In the genomic region with DNA sequence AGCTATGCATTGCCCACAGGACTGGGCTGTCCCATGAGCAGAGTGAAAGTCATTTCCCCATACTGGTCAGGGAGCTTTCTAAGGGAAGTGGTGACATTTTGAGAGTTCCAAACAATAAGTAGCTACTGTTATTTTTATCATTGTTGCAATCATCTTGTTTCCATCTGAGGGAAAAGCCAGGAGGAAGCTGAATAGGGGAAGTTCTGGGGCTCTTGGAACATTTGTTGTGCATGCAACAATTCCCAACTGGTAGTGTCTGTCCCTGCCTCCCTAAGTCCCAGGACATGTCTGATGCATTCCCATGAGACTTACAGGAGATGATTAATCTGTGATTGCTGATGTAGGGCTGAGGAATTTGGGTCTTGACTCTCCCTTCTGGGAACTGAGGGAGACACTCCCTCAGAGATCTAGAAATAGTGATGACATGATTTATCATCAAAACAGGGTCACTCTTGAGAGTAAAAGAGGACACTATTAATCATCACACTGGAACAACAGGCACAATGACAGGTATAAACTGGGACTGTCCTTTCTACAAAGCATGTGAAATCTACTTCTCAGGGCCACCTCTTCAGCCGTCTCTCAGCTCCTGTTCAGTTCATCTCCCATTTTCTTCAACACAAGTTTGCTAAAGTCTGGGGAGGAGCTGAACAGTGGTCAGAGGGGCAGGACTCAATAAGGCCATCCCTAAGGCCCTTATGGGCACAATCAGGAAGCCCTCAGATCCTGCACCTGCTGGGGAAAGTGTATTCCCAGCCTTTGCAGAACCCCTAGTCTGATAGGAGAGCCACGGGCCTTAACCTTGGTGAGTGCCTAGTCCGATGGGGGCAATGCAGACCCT, we compare ENCODE assay signal across 17 cellular contexts. TPM values are rescaled to one million over a fixed set of nuclear protein-coding genes. Genes with fewer than 3 reads are reported as not detected.
DNase-seq lines count a peak whose midpoint lies in the region; ATAC-seq and TF ChIP-seq lines count a peak whose summit lies in the region.
"Had no signal": no experiment of that assay in that cellular context is flagged by ENCODE, and none has a peak within 500 bp of the region (broad histone marks: within the 10 kb centered on the region; RNA-seq: fewer than 3 reads in every experiment).

No MANE protein-coding gene starts in this region.

- peak overlapping the region in 6 of 11 experiments; percentile 3 to 82 (median 55); a peak in 11 of 22 replicates for H3K27ac ChIP-seq in BLaER1 treated with 17β-estradiol and CSF1 and Interleukin-3, amounts not matched to agents 10 nM and 100 nM
- H3K27ac ChIP-seq in naive thymus-derived CD4-positive, alpha-beta T cell (ENCODE audit: low read depth, low read length) = no peak overlapping the region
- H3K27ac ChIP-seq in spleen = no peak overlapping the region
- no peak overlapping the region for H3K27ac ChIP-seq in adrenal gland
- H3K27ac ChIP-seq: ascending aorta, SJCRH30 had no signal

- H3K9me3 ChIP-seq in BLaER1 treated with 17β-estradiol and CSF1 and Interleukin-3, amounts not matched to agents 10 nM and 100 nM (replicated peaks in 1 of 11) = peaks cover 0 to 19% (median 0%) of the 10 kb centered on the region in 11 experiments; a peak in 6 of 22 replicates
- no peaks in the 10 kb centered on the region for H3K9me3 ChIP-seq in naive thymus-derived CD4-positive, alpha-beta T cell (ENCODE audit: control insufficient read depth in 2 of 3, low read length in 3 of 3)
- H3K9me3 ChIP-seq in spleen (peaks cover 0 to 8% (median 0%) of the 10 kb centered on the region in 8 donors), adrenal gland (replicated peaks in 1 of 3) (no peaks in the 10 kb centered on the region)
- H3K9me3 ChIP-seq: ascending aorta, mucosa of descending colon, SJCRH30, upper lobe of left lung had no signal

- H3K36me3 Mint-ChIP-seq in naive thymus-derived CD4-positive, alpha-beta T cell = no peaks in the 10 kb centered on the region
- H3K36me3 Mint-ChIP-seq: CD4-positive, CD25-positive, alpha-beta regulatory T cell had no signal

- no peak for TF ChIP-seq CTCF in spleen (IDR thresholded peaks at IDR 0.05 in 8 of 11, conservative IDR thresholded peaks at IDR 0.05 in 3 of 11)
- TF ChIP-seq CTCF in adrenal gland (IDR thresholded peaks at IDR 0.05) = no peak

- no peak overlapping the region for H3K4me3 Mint-ChIP-seq in naive thymus-derived CD4-positive, alpha-beta T cell
- H3K4me3 Mint-ChIP-seq: activated CD8-positive, alpha-beta T cell treated with anti-CD3 and anti-CD28 coated beads, Interleukin-2, amount 10 ng/mL, durations not matched to agents 7 days and 5 days; CD4-positive, CD25-positive, alpha-beta regulatory T cell had no signal

- POLR2A ChIA-PET in naive thymus-derived CD4-positive, alpha-beta T cell (lab: Charles Lee) = no interaction called here

- H3K4me3 ChIP-seq in BLaER1 treated with 17β-estradiol and CSF1 and Interleukin-3, amounts not matched to agents 10 nM and 100 nM = no peak overlapping the region
- H3K4me3 ChIP-seq in naive thymus-derived CD4-positive, alpha-beta T cell (ENCODE audit: low read length) = no peak overlapping the region
- no peak overlapping the region for H3K4me3 ChIP-seq in spleen
- H3K4me3 ChIP-seq in adrenal gland = no peak overlapping the region
- H3K4me3 ChIP-seq: ascending aorta, mucosa of descending colon, SJCRH30, upper lobe of left lung had no signal

- peak overlapping the region in 8 of 11 experiments; percentile 2 to 84 (median 79); a peak in 14 of 22 replicates for H3K4me2 ChIP-seq in BLaER1 treated with 17β-estradiol and CSF1 and Interleukin-3, amounts not matched to agents 10 nM and 100 nM

- 62 to 88% (median 86%) methylated on average over 3 of the region's 3 CpGs for WGBS in spleen, 5 donors
- 40 to 72% (median 66%) methylated on average over 3 of the region's 3 CpGs for WGBS in adrenal gland, 4 donors

- no peak overlapping the region for H3K27ac Mint-ChIP-seq in naive thymus-derived CD4-positive, alpha-beta T cell
- H3K27ac Mint-ChIP-seq: activated CD8-positive, alpha-beta T cell treated with anti-CD3 and anti-CD28 coated beads, Interleukin-2, amount 10 ng/mL, durations not matched to agents 7 days and 5 days; CD4-positive, CD25-positive, alpha-beta regulatory T cell had no signal

- no peaks in the 10 kb centered on the region for H3K36me3 ChIP-seq in BLaER1 treated with 17β-estradiol and CSF1 and Interleukin-3, amounts not matched to agents 10 nM and 100 nM
- H3K36me3 ChIP-seq in naive thymus-derived CD4-positive, alpha-beta T cell (ENCODE audit: control insufficient read depth in 2 of 3, insufficient read depth in 3 of 3, low read length in 3 of 3) = no peaks in the 10 kb centered on the region
- H3K36me3 ChIP-seq in spleen (no peaks in the 10 kb centered on the region), adrenal gland (replicated peaks in 1 of 2) (no peaks in the 10 kb centered on the region)
- H3K36me3 ChIP-seq: ascending aorta, SJCRH30, upper lobe of left lung had no signal

- TF ChIP-seq POLR2A in spleen (IDR thresholded peaks at IDR 0.05) = no peak
- TF ChIP-seq POLR2A in adrenal gland (IDR thresholded peaks at IDR 0.05) = no peak

- peak overlapping the region in 3 of 11 experiments; percentile 55 to 68 (median 64); a peak in 6 of 22 replicates for H3K9ac ChIP-seq in BLaER1 treated with 17β-estradiol and CSF1 and Interleukin-3, amounts not matched to agents 10 nM and 100 nM

- H3K9me3 Mint-ChIP-seq in naive thymus-derived CD4-positive, alpha-beta T cell = peaks cover 0 to 5% (median 0%) of the 10 kb centered on the region in 11 donors

- DNase-seq in Kasumi-1 (lab: John Stamatoyannopoulos, UW) (peak; percentile 6), ecto neural progenitor cell (ENCODE audit: low spot score) (peak; percentile 14), GOT3 (lab: John Stamatoyannopoulos, UW) (no peak), spleen (no peak), NCI-H82 treated with DMSO at 0.1 percent for 48 hours (lab: John Stamatoyannopoulos, UW; ENCODE audit: unreplicated experiment) (no peak), adrenal gland (no peak)
- DNase-seq in naive thymus-derived CD4-positive, alpha-beta T cell = no peak
- DNase-seq: activated CD8-positive, alpha-beta T cell treated with anti-CD3 and anti-CD28 coated beads, Interleukin-2, amount 10 ng/mL, durations not matched to agents 7 days and 5 days; CD4-positive, CD25-positive, alpha-beta regulatory T cell; dermis blood vessel endothelial cell; mucosa of descending colon; NCI-H187; SJCRH30 had no signal

- no peaks in the 10 kb centered on the region; a peak in 1 of 22 replicates for H3K27me3 ChIP-seq in BLaER1 treated with 17β-estradiol and CSF1 and Interleukin-3, amounts not matched to agents 10 nM and 100 nM
- H3K27me3 ChIP-seq in naive thymus-derived CD4-positive, alpha-beta T cell (ENCODE audit: control insufficient read depth in 2 of 2, insufficient read depth in 2 of 2, low read length in 2 of 2) = no peaks in the 10 kb centered on the region
- H3K27me3 ChIP-seq in spleen (replicated peaks in 1 of 7) (peaks cover 0 to 6% (median 0%) of the 10 kb centered on the region in 7 donors), adrenal gland (no peaks in the 10 kb centered on the region)
- H3K27me3 ChIP-seq: ascending aorta, SJCRH30, upper lobe of left lung had no signal

- no peaks in the 10 kb centered on the region for H3K4me1 Mint-ChIP-seq in naive thymus-derived CD4-positive, alpha-beta T cell
- H3K4me1 Mint-ChIP-seq: CD4-positive, CD25-positive, alpha-beta regulatory T cell had no signal

- no peaks in the 10 kb centered on the region for H4K20me1 ChIP-seq in BLaER1 treated with 17β-estradiol and CSF1 and Interleukin-3, amounts not matched to agents 10 nM and 100 nM

- CTCF ChIA-PET in naive thymus-derived CD4-positive, alpha-beta T cell (lab: Charles Lee) = no interaction called here

- H3K27me3 Mint-ChIP-seq in naive thymus-derived CD4-positive, alpha-beta T cell = peaks cover 0 to 6% (median 0%) of the 10 kb centered on the region in 5 donors

- intact Hi-C loops in naive thymus-derived CD4-positive, alpha-beta T cell (cut with micrococcal nuclease) = no loop called here
- intact Hi-C loops in spleen (cut with DNase I; ENCODE audit: low total_unique reads) (no loop called here), adrenal gland (cut with DNase I) (no loop called here)

- peak; percentile 51 for ATAC-seq in naive thymus-derived CD4-positive, alpha-beta T cell
- ATAC-seq: activated CD8-positive, alpha-beta T cell treated with anti-CD3 and anti-CD28 coated beads, Interleukin-2, amount 10 ng/mL, durations not matched to agents 7 days and 5 days; mucosa of descending colon had no signal

- peaks cover 0 to 91% (median 20%) of the 10 kb centered on the region in 10 experiments; a peak in 14 of 20 replicates for H3K4me1 ChIP-seq in BLaER1 treated with 17β-estradiol and CSF1 and Interleukin-3, amounts not matched to agents 10 nM and 100 nM
- H3K4me1 ChIP-seq in naive thymus-derived CD4-positive, alpha-beta T cell (ENCODE audit: control insufficient read depth in 2 of 2, insufficient read depth in 2 of 2, low read length in 2 of 2) = no peaks in the 10 kb centered on the region
- H3K4me1 ChIP-seq in spleen (no peaks in the 10 kb centered on the region), adrenal gland (replicated peaks in 1 of 2) (no peaks in the 10 kb centered on the region)
- H3K4me1 ChIP-seq: ascending aorta, SJCRH30 had no signal

RNA-seq across cellular contexts. Expression of a gene that starts 28.0 kb away (rescaled TPM):
- 1 to 10 TPM in 1 of 5 experiments, under 1 TPM in 1, not detected in 3; 0.48 to 2.6 TPM for total RNA-seq in naive thymus-derived CD4-positive, alpha-beta T cell
- polyA plus RNA-seq in naive thymus-derived CD4-positive, alpha-beta T cell = not detected
- total RNA-seq in spleen = 100 to 1,000 TPM in 1 of 7 donors, 10 to 100 TPM in 6; 16.8 to 155 (median 39.4) TPM
- polyA plus RNA-seq in spleen = 10 to 100 TPM in 1 of 3 donors, 1 to 10 TPM in 2; 3.0 to 10.0 (median 4.8) TPM
- total RNA-seq in adrenal gland = 100 to 1,000 TPM in 2 of 8 donors, 10 to 100 TPM in 5, 1 to 10 TPM in 1; 2.2 to 149 (median 47.3) TPM
- 10 to 100 TPM in 2 of 3 donors, 1 to 10 TPM in 1; 8.7 to 19.1 (median 14.5) TPM for polyA plus RNA-seq in adrenal gland
- total RNA-seq: activated CD8-positive, alpha-beta T cell treated with anti-CD3 and anti-CD28 coated beads, Interleukin-2, amount 10 ng/mL, durations not matched to agents 7 days and 5 days; CD4-positive, CD25-positive, alpha-beta regulatory T cell; dermis blood vessel endothelial cell; pulmonary artery endothelial cell; SJCRH30 had no signal
- polyA plus RNA-seq: CD4-positive, CD25-positive, alpha-beta regulatory T cell had no signal

Comparison
In these comparisons a context has a peak if more than half of its experiments do, and no peak if none do; other contexts are left out.
1. H3K27ac ChIP-seq: peak in BLaER1 treated with 17β-estradiol and CSF1 and Interleukin-3, amounts not matched to agents 10 nM and 100 nM (6 of 11); none in naive thymus-derived CD4-positive, alpha-beta T cell (single experiment), spleen (0 of 8) and adrenal gland (0 of 5).
2. DNase-seq: peak in Kasumi-1 (2 of 2) and ecto neural progenitor cell (single experiment); none in naive thymus-derived CD4-positive, alpha-beta T cell (0 of 9), GOT3 (single experiment), spleen (single experiment), NCI-H82 treated with DMSO at 0.1 percent for 48 hours (single experiment) and adrenal gland (0 of 7).